Comparison of ENCODE assay signal across 8 cellular contexts in the genomic region with DNA sequence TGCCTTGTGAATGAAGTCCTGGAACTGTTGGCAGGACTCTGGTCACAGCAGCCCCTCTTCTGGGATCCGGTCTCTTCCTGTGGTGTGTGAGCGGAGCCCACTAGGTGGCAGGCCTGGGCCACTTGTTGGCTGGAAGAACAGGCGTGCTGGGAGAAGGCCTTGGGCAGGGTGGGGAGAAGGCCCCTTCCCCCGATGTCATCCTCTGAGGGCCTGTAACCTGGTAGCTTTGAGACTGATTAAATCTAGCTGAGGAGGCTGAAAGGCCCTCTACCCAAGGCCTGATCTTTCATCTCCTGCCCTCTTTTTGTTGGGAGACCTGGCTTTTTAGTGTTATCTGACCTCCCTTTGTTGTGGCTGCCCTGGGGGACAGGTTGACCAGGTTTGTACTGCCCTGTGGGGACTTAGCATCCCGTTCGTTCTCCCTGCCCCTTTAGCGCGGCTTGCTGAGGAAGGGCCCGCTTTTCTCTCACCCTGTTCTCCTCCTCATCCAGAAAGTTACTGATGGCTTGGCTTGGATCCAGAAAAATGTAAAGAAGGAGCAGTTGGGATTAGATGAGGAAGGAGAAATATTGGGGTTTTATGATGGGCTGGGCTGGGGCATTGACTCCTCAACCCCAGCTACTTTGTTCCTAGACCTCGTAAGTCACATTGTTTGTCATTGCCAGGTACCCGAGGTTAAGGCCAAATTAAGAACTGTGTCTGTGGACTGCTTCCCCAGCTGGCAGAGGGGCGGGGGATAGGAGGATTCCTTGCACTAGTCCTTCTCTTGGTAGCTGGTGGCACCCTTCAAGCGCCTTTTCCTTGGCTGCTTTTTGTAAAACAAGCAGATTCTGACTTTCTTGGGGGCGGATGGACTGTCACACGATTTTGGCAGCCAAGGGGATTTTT. TPM values are rescaled to one million over a fixed set of nuclear protein-coding genes. Genes with fewer than 3 reads are reported as not detected.
DNase-seq lines count a peak whose midpoint lies in the region; ATAC-seq and TF ChIP-seq lines count a peak whose summit lies in the region.

No MANE protein-coding gene starts in this region.

- ATAC-seq in GM18867 (IDR thresholded peaks at IDR 0.05; ENCODE audit: unreplicated experiment) (peak; percentile 68), psoas muscle (peak; percentile 93 to 99 (median 95)), GM21619 (IDR thresholded peaks at IDR 0.05; ENCODE audit: unreplicated experiment) (no peak)

- no peak overlapping the region for H3K9ac ChIP-seq in adipocyte (ENCODE audit: low read length)

- H3K9me3 ChIP-seq in adipocyte (ENCODE audit: control insufficient read depth, low read length) (no peaks in the 10 kb centered on the region), left ventricle myocardium inferior (replicated peaks) (no peaks in the 10 kb centered on the region), psoas muscle (no peaks in the 10 kb centered on the region)

- WGBS in psoas muscle, 3 donors, result 47 to 57% (median 48%) methylated on average over 15 of the region's 15 CpGs

- H3K4me3 ChIP-seq in AG10803 (ENCODE audit: low read length), result no peak overlapping the region
- H3K4me3 ChIP-seq in LNCaP clone FGC (ENCODE audit: low read depth, low read length), result no peak overlapping the region
- no peak overlapping the region for H3K4me3 ChIP-seq in adipocyte (ENCODE audit: low read length)
- H3K4me3 ChIP-seq in left ventricle myocardium inferior, result no peak overlapping the region
- H3K4me3 ChIP-seq in psoas muscle, result no peak overlapping the region

- no peak overlapping the region for H3K27ac ChIP-seq in left ventricle myocardium inferior (replicated peaks)
- no peak overlapping the region for H3K27ac ChIP-seq in psoas muscle

- peak; percentile 73 for DNase-seq in AG10803 (ENCODE audit: low read depth)
- DNase-seq in LNCaP clone FGC (ENCODE audit: low read depth), result no peak
- peak; percentile 14 for DNase-seq in SHP77 treated with DMSO at 0.1 percent for 48 hours (lab: John Stamatoyannopoulos, UW)
- peak; percentile 93 for DNase-seq in adipocyte (ENCODE audit: low read depth)
- DNase-seq in left ventricle myocardium inferior, result peak; percentile 76
- DNase-seq in psoas muscle, result peak; percentile 80 to 88

- H3K4me1 ChIP-seq in adipocyte (ENCODE audit: control insufficient read depth, insufficient read depth, low read length) (no peaks in the 10 kb centered on the region), left ventricle myocardium inferior (peaks cover 41% of the 10 kb centered on the region), psoas muscle (peaks cover 7% of the 10 kb centered on the region)

- H3K27me3 ChIP-seq in adipocyte (replicated peaks; ENCODE audit: control insufficient read depth, insufficient read depth, low read length) (no peaks in the 10 kb centered on the region), left ventricle myocardium inferior (ENCODE audit: low read depth) (no peaks in the 10 kb centered on the region), psoas muscle (ENCODE audit: insufficient read depth in 3 of 3, low read length in 2 of 3) (no peaks in the 10 kb centered on the region)

- no peaks in the 10 kb centered on the region for H3K36me3 ChIP-seq in adipocyte (ENCODE audit: control insufficient read depth, insufficient read depth, low read length, severe bottlenecking)
- H3K36me3 ChIP-seq in left ventricle myocardium inferior, result no peaks in the 10 kb centered on the region
- no peaks in the 10 kb centered on the region for H3K36me3 ChIP-seq in psoas muscle (ENCODE audit: insufficient read depth in 1 of 2, low read depth in 1 of 2)

- TF ChIP-seq CTCF in AG10803 (conservative IDR thresholded peaks at IDR 0.05; ENCODE audit: low read length) (peak; percentile 97), LNCaP clone FGC (IDR thresholded peaks at IDR 0.05; ENCODE audit: control insufficient read depth, extremely low read depth, insufficient read depth) (peak; percentile 95), left ventricle myocardium inferior (IDR thresholded peaks at IDR 0.05; ENCODE audit: borderline replicate concordance) (peak; percentile 90), psoas muscle (IDR thresholded peaks at IDR 0.05) (peak; percentile 91)

- intact Hi-C loops in left ventricle myocardium inferior (cut with micrococcal nuclease) (no loop called here), psoas muscle (cut with DNase I) (loop anchor here (5.0 to 10.0 kb wide), 5 partner anchors 140 to 795 kb away; partner anchors contain the start of gene PLXNA1 (in 1 of the 2))

RNA-seq across cellular contexts. Expression of gene CHCHD6, which starts 48.5 kb away (rescaled TPM):
- 10.1 TPM for total RNA-seq in left ventricle myocardium inferior
- total RNA-seq in psoas muscle, result 1 to 10 TPM; 2.4 to 3.5 (median 2.9) TPM
- polyA plus RNA-seq in psoas muscle, result 10 to 100 TPM in 1 of 3 donors, 1 to 10 TPM in 2; 3.8 to 13.8 (median 4.8) TPM
